In genomic region chr1:160429702-160430535, GRCh38 we compare ENCODE assay signal across 11 cellular contexts. TPM values are rescaled to one million over a fixed set of nuclear protein-coding genes. Genes with fewer than 3 reads are reported as not detected.
DNase-seq lines count a peak whose midpoint lies in the region; ATAC-seq and TF ChIP-seq lines count a peak whose summit lies in the region.
"Had no signal": no experiment of that assay in that cellular context is flagged by ENCODE, and none has a peak within 500 bp of the region (broad histone marks: within the 10 kb centered on the region; RNA-seq: fewer than 3 reads in every experiment).

No MANE protein-coding gene starts in this region.

- H3K4me3 Mint-ChIP-seq in activated CD4-positive, alpha-beta T cell treated with anti-CD3 and anti-CD28 coated beads, Interleukin-2, amount 10 ng/mL, durations not matched to agents 24 days and 14 days: peak overlapping the region; percentile 45
- no peak overlapping the region for H3K4me3 Mint-ChIP-seq in WTC11
- H3K4me3 Mint-ChIP-seq in stimulated activated naive CD8-positive, alpha-beta T cell treated with anti-CD3 and anti-CD28 coated beads, Interleukin-15, Interleukin-2, amounts not matched to agents 100 ng/mL and 50 ng/mL, for 24 hours: peak overlapping the region; percentile 65

- no peak for TF ChIP-seq CTCF in WTC11 (IDR thresholded peaks at IDR 0.05)
- no peak for TF ChIP-seq CTCF in lower leg skin (IDR thresholded peaks at IDR 0.05)

- H3K27ac Mint-ChIP-seq in activated CD4-positive, alpha-beta T cell treated with anti-CD3 and anti-CD28 coated beads, Interleukin-2, amount 10 ng/mL, durations not matched to agents 24 days and 14 days: peak overlapping the region; percentile 85
- H3K27ac Mint-ChIP-seq in WTC11: peak overlapping the region; percentile 34
- H3K27ac Mint-ChIP-seq in stimulated activated naive CD8-positive, alpha-beta T cell treated with anti-CD3 and anti-CD28 coated beads, Interleukin-15, Interleukin-2, amounts not matched to agents 100 ng/mL and 50 ng/mL, for 24 hours: peak overlapping the region; percentile 92

- peak; percentile 50 for ATAC-seq in HG02852 (IDR thresholded peaks at IDR 0.05; ENCODE audit: unreplicated experiment)
- ATAC-seq in WTC11: no peak
- ATAC-seq in esophagus mucosa: no peak

- H3K36me3 Mint-ChIP-seq in activated CD4-positive, alpha-beta T cell treated with anti-CD3 and anti-CD28 coated beads, Interleukin-2, amount 10 ng/mL, durations not matched to agents 24 days and 14 days (ENCODE audit: low read depth): peaks cover 11% of the 10 kb centered on the region
- H3K36me3 Mint-ChIP-seq in WTC11: peaks cover 14% of the 10 kb centered on the region
- H3K36me3 Mint-ChIP-seq in stimulated activated naive CD8-positive, alpha-beta T cell treated with anti-CD3 and anti-CD28 coated beads, Interleukin-15, Interleukin-2, amounts not matched to agents 100 ng/mL and 50 ng/mL, for 24 hours (ENCODE audit: low read depth): peaks cover 26% of the 10 kb centered on the region

- H3K9me3 Mint-ChIP-seq in activated CD4-positive, alpha-beta T cell treated with anti-CD3 and anti-CD28 coated beads, Interleukin-2, amount 10 ng/mL, durations not matched to agents 24 days and 14 days: peaks cover 8% of the 10 kb centered on the region
- H3K9me3 Mint-ChIP-seq in WTC11: no peaks in the 10 kb centered on the region
- peaks cover 17% of the 10 kb centered on the region for H3K9me3 Mint-ChIP-seq in stimulated activated naive CD8-positive, alpha-beta T cell treated with anti-CD3 and anti-CD28 coated beads, Interleukin-15, Interleukin-2, amounts not matched to agents 100 ng/mL and 50 ng/mL, for 24 hours

- peak; percentile 73 for DNase-seq in activated CD4-positive, alpha-beta T cell treated with anti-CD3 and anti-CD28 coated beads, Interleukin-2, amount 10 ng/mL, durations not matched to agents 24 days and 14 days
- DNase-seq in activated CD4-positive, alpha-beta T cell treated with anti-CD3 and anti-CD28 coated beads, Interleukin-2, amount 50 U/mL, for 48 hours: no peak
- DNase-seq in WTC11 (ENCODE audit: low spot score) (no peak), lower leg skin (ENCODE audit: low spot score in 2 of 2) (no peak), NCI-H748 (lab: John Stamatoyannopoulos, UW; ENCODE audit: unreplicated experiment) (no peak)
- DNase-seq: glutamatergic neuron had no signal

- no peaks in the 10 kb centered on the region for H3K27me3 Mint-ChIP-seq in activated CD4-positive, alpha-beta T cell treated with anti-CD3 and anti-CD28 coated beads, Interleukin-2, amount 10 ng/mL, durations not matched to agents 24 days and 14 days
- no peaks in the 10 kb centered on the region for H3K27me3 Mint-ChIP-seq in WTC11 (ENCODE audit: low read depth)
- no peaks in the 10 kb centered on the region for H3K27me3 Mint-ChIP-seq in stimulated activated naive CD8-positive, alpha-beta T cell treated with anti-CD3 and anti-CD28 coated beads, Interleukin-15, Interleukin-2, amounts not matched to agents 100 ng/mL and 50 ng/mL, for 24 hours

- POLR2A ChIA-PET in WTC11 (lab: Charles Lee): no interaction called here

- no peak for TF ChIP-seq POLR2A in lower leg skin (IDR thresholded peaks at IDR 0.05)

- peaks cover 52% of the 10 kb centered on the region for H3K4me1 Mint-ChIP-seq in activated CD4-positive, alpha-beta T cell treated with anti-CD3 and anti-CD28 coated beads, Interleukin-2, amount 10 ng/mL, durations not matched to agents 24 days and 14 days
- H3K4me1 Mint-ChIP-seq in WTC11: peaks cover 10% of the 10 kb centered on the region
- H3K4me1 Mint-ChIP-seq in stimulated activated naive CD8-positive, alpha-beta T cell treated with anti-CD3 and anti-CD28 coated beads, Interleukin-15, Interleukin-2, amounts not matched to agents 100 ng/mL and 50 ng/mL, for 24 hours (ENCODE audit: low read depth): peaks cover 78% of the 10 kb centered on the region

- WGBS in lower leg skin, 2 donors: 71% methylated on average over 2 of the region's 2 CpGs

- H3K4me3 ChIP-seq in lower leg skin (ENCODE audit: low read depth, poor library complexity, severe bottlenecking): no peak overlapping the region
- H3K4me3 ChIP-seq: A549, ascending aorta had no signal

- CTCF ChIA-PET in WTC11 (lab: Charles Lee): interaction anchor here (0.5 to 1.9 kb wide), 2 partner anchors 18 to 561 kb away, joined by 4 to 5 read pairs; no protein-coding TSS in a partner anchor

- intact Hi-C loops in activated CD4-positive, alpha-beta T cell treated with anti-CD3 and anti-CD28 coated beads, Interleukin-2, amount 10 ng/mL, durations not matched to agents 24 days and 14 days (cut with micrococcal nuclease): loop anchor here (1.0 to 2.0 kb wide), 6 partner anchors 24 to 177 kb away; no protein-coding TSS in a partner anchor
- intact Hi-C loops in lower leg skin (cut with DNase I; ENCODE audit: low total_unique reads): no loop called here

TF ChIP-seq in WTC11, 78 proteins besides CTCF, POLR2A, EP300 and RAD21 (continues in another document):
- no peak for TF ChIP-seq STAT6 (CRISPR knock-in tag; conservative IDR thresholded peaks at IDR 0.05; ENCODE audit: low read depth)
- no peak for TF ChIP-seq NR1H2 (CRISPR knock-in tag; IDR thresholded peaks at IDR 0.05)
- no peak for TF ChIP-seq PRRX2 (CRISPR knock-in tag; IDR thresholded peaks at IDR 0.05)
- TF ChIP-seq CDX4 (CRISPR knock-in tag; IDR thresholded peaks at IDR 0.05; ENCODE audit: borderline replicate concordance): no peak
- TF ChIP-seq PRDM15 (CRISPR knock-in tag; IDR thresholded peaks at IDR 0.05): no peak
- TF ChIP-seq ZSCAN18 (CRISPR knock-in tag; IDR thresholded peaks at IDR 0.05): no peak
- no peak for TF ChIP-seq HMGA2 (CRISPR knock-in tag; IDR thresholded peaks at IDR 0.05)

RNA-seq across cellular contexts. Expression of gene VANGL2, which starts 29.6 kb away (rescaled TPM):
- 0.02 and 0.05 TPM in 2 replicates for total RNA-seq in activated CD4-positive, alpha-beta T cell treated with anti-CD3 and anti-CD28 coated beads, Interleukin-2, amount 10 ng/mL, durations not matched to agents 24 days and 14 days
- total RNA-seq in WTC11 (2021): 68.0 to 69.7 TPM (median 68.6 TPM) in 3 replicates
- 10 to 100 TPM; 18.7 to 27.3 (median 24.4) TPM for total RNA-seq in lower leg skin
- 12.3 TPM for total RNA-seq in esophagus mucosa

Comparison
In these comparisons a context has a peak if more than half of its experiments do, and no peak if none do; other contexts are left out.
1. H3K27ac Mint-ChIP-seq: peak in every context shown above with its lines; median percentile 92 in stimulated activated naive CD8-positive, alpha-beta T cell treated with anti-CD3 and anti-CD28 coated beads, Interleukin-15, Interleukin-2, amounts not matched to agents 100 ng/mL and 50 ng/mL, for 24 hours; 85 in activated CD4-positive, alpha-beta T cell treated with anti-CD3 and anti-CD28 coated beads, Interleukin-2, amount 10 ng/mL, durations not matched to agents 24 days and 14 days; 34 in WTC11.
2. RNA of gene VANGL2, which starts 29.6 kb away (total RNA-seq): 68.0 to 69.7 TPM in WTC11, 18.7 to 27.3 TPM in lower leg skin and 12.3 TPM in esophagus mucosa (single experiment); 0.02 to 0.05 TPM in activated CD4-positive, alpha-beta T cell treated with anti-CD3 and anti-CD28 coated beads, Interleukin-2, amount 10 ng/mL, durations not matched to agents 24 days and 14 days; every median in the first group is over 10 times any median in the second.